ENCODE assay signal across 11 cellular contexts in genomic region chr2:208366215-208367132, GRCh38. TPM values are rescaled to one million over a fixed set of nuclear protein-coding genes. Genes with fewer than 3 reads are reported as not detected.
A peak's percentile ranks its signal among the peaks of the same experiment; 100 is the strongest.
DNase-seq lines count a peak whose midpoint lies in the region; ATAC-seq and TF ChIP-seq lines count a peak whose summit lies in the region.
"Had no signal": no experiment of that assay in that cellular context is flagged by ENCODE, and none has a peak within 500 bp of the region (broad histone marks: within the 10 kb centered on the region; RNA-seq: fewer than 3 reads in every experiment).

No MANE protein-coding gene starts in this region.

- H3K4me1 ChIP-seq in OCI-LY3 (ENCODE audit: low read length) = peaks cover 21% of the 10 kb centered on the region
- peaks cover 0 to 3% of the 10 kb centered on the region in 2 experiments; a peak in 1 of 4 replicates for H3K4me1 ChIP-seq in SK-N-SH (ENCODE audit: control insufficient read depth in 1 of 2, insufficient read depth in 2 of 2, low read depth in 1 of 2, low read length in 1 of 2)

- CTCF ChIA-PET in SK-N-SH (lab: Yijun Ruan, JAX) = interaction anchor here (1.2 kb wide), 1 partner anchor 30 kb away, joined by 3 read pairs; no protein-coding TSS in a partner anchor
- CTCF ChIA-PET in activated CD4-positive, alpha-beta T cell treated with anti-CD3 and anti-CD28 coated beads, Interleukin-2, amount 10 ng/mL, durations not matched to agents 7 days and 5 days (lab: Charles Lee) = interaction anchor here (0.7 kb wide), 1 partner anchor 482 kb away, joined by 6 read pairs; no protein-coding TSS in a partner anchor

- H3F3A ChIP-seq in SK-N-SH (replicated peaks; ENCODE audit: insufficient read depth) = peaks cover 33% of the 10 kb centered on the region

- peaks cover 5% of the 10 kb centered on the region for H3K36me3 Mint-ChIP-seq in activated CD4-positive, alpha-beta T cell treated with anti-CD3 and anti-CD28 coated beads, Interleukin-2, amount 10 ng/mL, durations not matched to agents 7 days and 5 days (ENCODE audit: low read depth)

- H3K9me2 ChIP-seq in SK-N-SH = no peaks in the 10 kb centered on the region

- POLR2A ChIA-PET in SK-N-SH (lab: Yijun Ruan, JAX) = interaction anchor here (0.7 kb wide), 1 partner anchor 621 kb away, joined by 3 read pairs; no protein-coding TSS in a partner anchor
- POLR2A ChIA-PET in activated CD4-positive, alpha-beta T cell treated with anti-CD3 and anti-CD28 coated beads, Interleukin-2, amount 10 ng/mL, durations not matched to agents 7 days and 5 days (lab: Charles Lee) = no interaction called here

- WGBS in SK-N-SH (ENCODE audit: low lambda C conversion rate) = 90% methylated on average over 4 of the region's 4 CpGs

- H3K9me3 Mint-ChIP-seq in activated CD4-positive, alpha-beta T cell treated with anti-CD3 and anti-CD28 coated beads, Interleukin-2, amount 10 ng/mL, durations not matched to agents 7 days and 5 days = peaks cover 4% of the 10 kb centered on the region

- H3K27ac ChIP-seq in OCI-LY3 (ENCODE audit: low read length) (peak overlapping the region; percentile 31), SK-N-SH (ENCODE audit: low read depth in 2 of 2, low read length in 1 of 2) (no peak overlapping the region)
- H3K27ac ChIP-seq: C4-2B, heart left ventricle had no signal

- H3K27me3 ChIP-seq in OCI-LY3 (ENCODE audit: low read depth, low read length) = no peaks in the 10 kb centered on the region
- H3K27me3 ChIP-seq in SK-N-SH (ENCODE audit: insufficient read depth) = no peaks in the 10 kb centered on the region
- H3K27me3 ChIP-seq: heart left ventricle had no signal

- peaks cover 6% of the 10 kb centered on the region for H3K27me3 Mint-ChIP-seq in activated CD4-positive, alpha-beta T cell treated with anti-CD3 and anti-CD28 coated beads, Interleukin-2, amount 10 ng/mL, durations not matched to agents 7 days and 5 days

- no peak for DNase-seq in T1000 (lab: John Stamatoyannopoulos, UW)
- DNase-seq in SK-N-SH = no peak
- DNase-seq in COLO668 (lab: John Stamatoyannopoulos, UW; ENCODE audit: unreplicated experiment) = no peak
- DNase-seq in activated CD4-positive, alpha-beta T cell treated with anti-CD3 and anti-CD28 coated beads, Interleukin-2, amount 10 ng/mL, durations not matched to agents 7 days and 5 days = no peak
- DNase-seq: activated effector memory CD4-positive, alpha-beta T cell treated with anti-CD3 and anti-CD28 coated beads, Interleukin-2, amount 50 U/mL, for 16 hours; heart left ventricle had no signal

- TF ChIP-seq EP300 in SK-N-SH (IDR thresholded peaks at IDR 0.05; ENCODE audit: borderline replicate concordance in 1 of 2, low read depth in 1 of 2, low read length in 1 of 2) = no peak

- ATAC-seq in GM18502 (IDR thresholded peaks at IDR 0.05; ENCODE audit: poor library complexity, unreplicated experiment) (peak; percentile 63), GM21381 (IDR thresholded peaks at IDR 0.05; ENCODE audit: unreplicated experiment) (peak; percentile 54), HG03066 (IDR thresholded peaks at IDR 0.05; ENCODE audit: low read depth, unreplicated experiment) (peak; percentile 67)
- ATAC-seq: heart left ventricle had no signal

- peak overlapping the region; percentile 48 for H2AFZ ChIP-seq in OCI-LY3 (ENCODE audit: low read depth, low read length)
- no peak overlapping the region for H2AFZ ChIP-seq in SK-N-SH (ENCODE audit: low read depth)

- no peak for TF ChIP-seq RAD21 in SK-N-SH (IDR thresholded peaks at IDR 0.05; ENCODE audit: low read length)

- H3K4me3 ChIP-seq in OCI-LY3 (ENCODE audit: low read length) (peak overlapping the region; percentile 60), SK-N-SH (ENCODE audit: low read depth in 2 of 2, low read length in 1 of 2) (no peak overlapping the region)
- H3K4me3 ChIP-seq: heart left ventricle had no signal

- no peak for TF ChIP-seq CTCF in OCI-LY3 (IDR thresholded peaks at IDR 0.05; ENCODE audit: low read depth, low read length)
- TF ChIP-seq CTCF in SK-N-SH (IDR thresholded peaks at IDR 0.05) = no peak

- H3K36me3 ChIP-seq in OCI-LY3 (replicated peaks; ENCODE audit: low read depth, low read length) (peaks cover 9% of the 10 kb centered on the region), SK-N-SH (replicated peaks in 1 of 2; ENCODE audit: control insufficient read depth in 1 of 2, insufficient read depth in 2 of 2, low read length in 1 of 2) (peaks cover 0 to 8% of the 10 kb centered on the region in 2 experiments)
- H3K36me3 ChIP-seq: heart left ventricle had no signal

- H3K79me2 ChIP-seq in OCI-LY3 (ENCODE audit: low read length) = no peaks in the 10 kb centered on the region
- H3K79me2 ChIP-seq in SK-N-SH (ENCODE audit: insufficient read depth) = no peaks in the 10 kb centered on the region

- H3K9ac ChIP-seq in OCI-LY3 (ENCODE audit: low read length) = peak overlapping the region; percentile 13; the same call in 1 of the 2 replicates
- H3K9ac ChIP-seq in SK-N-SH = no peak overlapping the region

- H3K4me2 ChIP-seq in OCI-LY3 (ENCODE audit: low read length) = peak overlapping the region; percentile 69
- no peak overlapping the region for H3K4me2 ChIP-seq in SK-N-SH

- no peaks in the 10 kb centered on the region for H4K20me1 ChIP-seq in OCI-LY3 (ENCODE audit: insufficient read depth, low read length)
- H4K20me1 ChIP-seq in SK-N-SH (ENCODE audit: insufficient read depth) = peaks cover 5% of the 10 kb centered on the region

- H3K9me3 ChIP-seq in OCI-LY3 (ENCODE audit: insufficient read depth, low read length) (peaks cover 13% of the 10 kb centered on the region; the same call in 1 of the 2 replicates), SK-N-SH (peaks cover 12% of the 10 kb centered on the region)

- H3K4me3 Mint-ChIP-seq in activated CD4-positive, alpha-beta T cell treated with anti-CD3 and anti-CD28 coated beads, Interleukin-2, amount 10 ng/mL, durations not matched to agents 7 days and 5 days = no peak overlapping the region

- no peak overlapping the region for H3K27ac Mint-ChIP-seq in activated CD4-positive, alpha-beta T cell treated with anti-CD3 and anti-CD28 coated beads, Interleukin-2, amount 10 ng/mL, durations not matched to agents 7 days and 5 days

- H3K4me1 Mint-ChIP-seq in activated CD4-positive, alpha-beta T cell treated with anti-CD3 and anti-CD28 coated beads, Interleukin-2, amount 10 ng/mL, durations not matched to agents 7 days and 5 days = peaks cover 6% of the 10 kb centered on the region

TF ChIP-seq in SK-N-SH, 30 proteins besides CTCF, POLR2A, EP300 and RAD21:
- TF ChIP-seq SIN3A (IDR thresholded peaks at IDR 0.05; ENCODE audit: borderline replicate concordance, low read depth, low read length) = no peak
- TF ChIP-seq CHD2 (IDR thresholded peaks at IDR 0.05; ENCODE audit: low read length, partially characterized antibody) = no peak
- TF ChIP-seq NFIC (IDR thresholded peaks at IDR 0.05; ENCODE audit: borderline replicate concordance) = no peak
- TF ChIP-seq FOXJ3 (CRISPR knock-in tag; IDR thresholded peaks at IDR 0.05) = no peak
- no peak for TF ChIP-seq TEAD4 (IDR thresholded peaks at IDR 0.05; ENCODE audit: borderline replicate concordance, insufficient read depth)
- no peak for TF ChIP-seq SMC3 (IDR thresholded peaks at IDR 0.05; ENCODE audit: low read depth, low read length)
- no peak for TF ChIP-seq MXI1 (IDR thresholded peaks at IDR 0.05; ENCODE audit: low read depth, low read length)
- no peak for TF ChIP-seq FOXM1 (IDR thresholded peaks at IDR 0.05; ENCODE audit: low read depth)
- TF ChIP-seq POLR2AphosphoS5 (IDR thresholded peaks at IDR 0.05; ENCODE audit: low read depth, low read length) = no peak
TF ChIP-seq in SK-N-SH: peak in this region for 0.

RNA-seq across cellular contexts. Expression of gene PTH2R, which starts 40.1 kb away (rescaled TPM):
- 4.0 and 5.3 TPM in 2 replicates for polyA plus RNA-seq in SK-N-SH (2012; rRNA removed)
- 4.6 and 5.3 TPM in 2 replicates for polyA plus RNA-seq in SK-N-SH (2012; cell fraction: cytosol; rRNA removed)
- 5.1 and 7.4 TPM in 2 replicates for polyA plus RNA-seq in SK-N-SH (2012; cell fraction: nucleus; rRNA removed)
- total RNA-seq in activated CD4-positive, alpha-beta T cell treated with anti-CD3 and anti-CD28 coated beads, Interleukin-2, amount 10 ng/mL, durations not matched to agents 7 days and 5 days = under 1 TPM in 1 of 2 experiments, not detected in 1; 0.10 TPM
- polyA plus RNA-seq: heart left ventricle had no signal
